Comparison of ENCODE assay signal across 2 cellular contexts in the genomic region with DNA sequence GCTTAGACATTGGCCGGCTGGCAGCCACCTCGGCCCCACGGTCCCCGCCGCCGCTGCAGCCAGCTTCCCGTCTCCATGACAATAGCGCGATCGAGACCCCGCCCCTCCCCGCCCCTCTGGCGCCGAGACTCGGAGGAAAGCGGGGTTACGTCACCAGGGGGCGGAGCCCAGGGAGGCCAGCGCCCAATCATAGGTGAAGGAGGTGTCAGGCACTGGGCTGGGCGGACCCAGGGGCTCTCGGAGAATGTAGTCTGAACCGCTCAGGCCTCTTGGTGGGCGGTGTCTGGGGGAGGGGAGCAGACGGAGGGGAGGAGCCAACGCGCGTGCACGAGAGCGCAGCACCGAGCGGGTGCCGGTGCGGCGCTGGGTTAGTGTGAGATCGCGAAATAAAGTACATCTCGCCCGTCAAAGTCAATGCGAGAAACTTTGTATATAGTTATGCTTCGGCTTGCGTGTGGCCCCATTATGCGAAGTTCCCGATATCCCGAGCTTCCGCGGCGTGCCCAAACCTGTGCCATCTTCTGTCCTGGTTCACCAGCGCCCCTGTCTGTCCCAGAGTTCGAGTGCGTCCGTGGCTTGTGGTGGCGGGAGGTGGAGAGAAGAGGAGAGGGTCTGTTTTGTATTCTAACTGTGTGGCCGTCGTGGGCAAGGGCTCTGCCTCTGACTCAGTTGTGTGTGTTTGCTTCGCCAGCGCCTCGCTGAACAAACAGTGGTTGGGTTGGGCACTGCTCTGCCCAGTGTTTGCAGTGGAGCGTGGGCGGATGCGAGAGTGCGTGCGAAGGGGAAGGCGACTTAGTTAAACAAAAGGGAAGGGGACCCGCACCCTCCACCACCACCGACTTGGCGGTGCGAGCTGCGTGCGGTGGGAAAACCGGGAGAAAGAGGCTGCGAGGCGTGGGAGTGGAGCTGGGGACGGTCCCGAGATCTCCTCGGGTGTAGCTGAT.
TF ChIP-seq lines count a peak whose summit lies in the region.

No MANE protein-coding gene starts in this region.

TF ChIP-seq in liver, 16 proteins besides CTCF, POLR2A, EP300 and RAD21 (continued from another document):
- TF ChIP-seq, protein P1, sequence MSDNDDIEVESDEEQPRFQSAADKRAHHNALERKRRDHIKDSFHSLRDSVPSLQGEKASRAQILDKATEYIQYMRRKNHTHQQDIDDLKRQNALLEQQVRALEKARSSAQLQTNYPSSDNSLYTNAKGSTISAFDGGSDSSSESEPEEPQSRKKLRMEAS (IDR thresholded peaks at IDR 0.05) = peak; percentile 40
- no peak for TF ChIP-seq TAF1 (conservative IDR thresholded peaks at IDR 0.05)
- peak; percentile 11 for TF ChIP-seq HNF4A (conservative IDR thresholded peaks at IDR 0.05)
- no peak for TF ChIP-seq FOXA2 (IDR thresholded peaks at IDR 0.05)
- peak; percentile 76 for TF ChIP-seq SP1 (IDR thresholded peaks at IDR 0.05)
- peak in 1 of 2 donors; percentile 88 for TF ChIP-seq EGR1 (IDR thresholded peaks at IDR 0.05; ENCODE audit: low read depth in 2 of 2)

TF ChIP-seq in HepG2, 621 proteins besides CTCF, POLR2A, EP300 and RAD21 (continued from another document):
- TF ChIP-seq THYN1 (CRISPR knock-in tag; IDR thresholded peaks at IDR 0.05; ENCODE audit: borderline replicate concordance, low read depth) = no peak
- no peak for TF ChIP-seq TEAD3 (CRISPR knock-in tag; optimal IDR thresholded peaks at IDR 0.05; ENCODE audit: borderline replicate concordance)
- TF ChIP-seq ARHGAP35 (CRISPR knock-in tag; IDR thresholded peaks at IDR 0.05; ENCODE audit: borderline replicate concordance) = no peak
- no peak for TF ChIP-seq SETDB1 (CRISPR knock-in tag; IDR thresholded peaks at IDR 0.05; ENCODE audit: borderline replicate concordance)
- no peak for TF ChIP-seq RXRB (CRISPR knock-in tag; IDR thresholded peaks at IDR 0.05; ENCODE audit: borderline replicate concordance)
- TF ChIP-seq, protein P2, sequence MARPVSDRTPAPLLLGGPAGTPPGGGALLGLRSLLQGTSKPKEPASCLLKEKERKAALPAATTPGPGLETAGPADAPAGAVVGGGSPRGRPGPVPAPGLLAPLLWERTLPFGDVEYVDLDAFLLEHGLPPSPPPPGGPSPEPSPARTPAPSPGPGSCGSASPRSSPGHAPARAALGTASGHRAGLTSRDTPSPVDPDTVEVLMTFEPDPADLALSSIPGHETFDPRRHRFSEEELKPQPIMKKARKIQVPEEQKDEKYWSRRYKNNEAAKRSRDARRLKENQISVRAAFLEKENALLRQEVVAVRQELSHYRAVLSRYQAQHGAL (CRISPR knock-in tag; IDR thresholded peaks at IDR 0.05; ENCODE audit: not compliant biosample characterization) = no peak
- TF ChIP-seq, protein P3, sequence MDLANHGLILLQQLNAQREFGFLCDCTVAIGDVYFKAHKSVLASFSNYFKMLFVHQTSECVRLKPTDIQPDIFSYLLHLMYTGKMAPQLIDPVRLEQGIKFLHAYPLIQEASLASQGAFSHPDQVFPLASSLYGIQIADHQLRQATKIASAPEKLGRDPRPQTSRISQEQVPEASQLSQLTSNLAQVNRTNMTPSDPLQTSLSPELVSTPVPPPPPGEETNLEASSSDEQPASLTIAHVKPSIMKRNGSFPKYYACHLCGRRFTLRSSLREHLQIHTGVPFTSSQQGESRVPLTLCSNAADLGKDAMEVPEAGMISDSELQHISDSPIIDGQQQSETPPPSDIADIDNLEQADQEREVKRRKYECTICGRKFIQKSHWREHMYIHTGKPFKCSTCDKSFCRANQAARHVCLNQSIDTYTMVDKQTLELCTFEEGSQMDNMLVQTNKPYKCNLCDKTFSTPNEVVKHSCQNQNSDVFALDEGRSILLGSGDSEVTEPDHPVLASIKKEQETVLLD (CRISPR knock-in tag; IDR thresholded peaks at IDR 0.05; ENCODE audit: low read depth) = no peak
- TF ChIP-seq, protein P4, sequence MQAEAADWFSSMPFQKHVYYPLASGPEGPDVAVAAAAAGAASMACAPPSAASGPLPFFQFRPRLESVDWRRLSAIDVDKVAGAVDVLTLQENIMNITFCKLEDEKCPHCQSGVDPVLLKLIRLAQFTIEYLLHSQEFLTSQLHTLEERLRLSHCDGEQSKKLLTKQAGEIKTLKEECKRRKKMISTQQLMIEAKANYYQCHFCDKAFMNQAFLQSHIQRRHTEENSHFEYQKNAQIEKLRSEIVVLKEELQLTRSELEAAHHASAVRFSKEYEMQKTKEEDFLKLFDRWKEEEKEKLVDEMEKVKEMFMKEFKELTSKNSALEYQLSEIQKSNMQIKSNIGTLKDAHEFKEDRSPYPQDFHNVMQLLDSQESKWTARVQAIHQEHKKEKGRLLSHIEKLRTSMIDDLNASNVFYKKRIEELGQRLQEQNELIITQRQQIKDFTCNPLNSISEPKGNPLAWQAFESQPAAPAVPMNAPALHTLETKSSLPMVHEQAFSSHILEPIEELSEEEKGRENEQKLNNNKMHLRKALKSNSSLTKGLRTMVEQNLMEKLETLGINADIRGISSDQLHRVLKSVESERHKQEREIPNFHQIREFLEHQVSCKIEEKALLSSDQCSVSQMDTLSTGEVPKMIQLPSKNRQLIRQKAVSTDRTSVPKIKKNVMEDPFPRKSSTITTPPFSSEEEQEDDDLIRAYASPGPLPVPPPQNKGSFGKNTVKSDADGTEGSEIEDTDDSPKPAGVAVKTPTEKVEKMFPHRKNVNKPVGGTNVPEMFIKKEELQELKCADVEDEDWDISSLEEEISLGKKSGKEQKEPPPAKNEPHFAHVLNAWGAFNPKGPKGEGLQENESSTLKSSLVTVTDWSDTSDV (CRISPR knock-in tag; IDR thresholded peaks at IDR 0.05) = no peak
- TF ChIP-seq STAT5B (CRISPR knock-in tag; IDR thresholded peaks at IDR 0.05) = no peak
- no peak for TF ChIP-seq ZMYM3 (CRISPR knock-in tag; IDR thresholded peaks at IDR 0.05)
- no peak for TF ChIP-seq ZNF225 (CRISPR knock-in tag; IDR thresholded peaks at IDR 0.05)
